12 cellular contexts compared by ENCODE assay signal in the genomic region with DNA sequence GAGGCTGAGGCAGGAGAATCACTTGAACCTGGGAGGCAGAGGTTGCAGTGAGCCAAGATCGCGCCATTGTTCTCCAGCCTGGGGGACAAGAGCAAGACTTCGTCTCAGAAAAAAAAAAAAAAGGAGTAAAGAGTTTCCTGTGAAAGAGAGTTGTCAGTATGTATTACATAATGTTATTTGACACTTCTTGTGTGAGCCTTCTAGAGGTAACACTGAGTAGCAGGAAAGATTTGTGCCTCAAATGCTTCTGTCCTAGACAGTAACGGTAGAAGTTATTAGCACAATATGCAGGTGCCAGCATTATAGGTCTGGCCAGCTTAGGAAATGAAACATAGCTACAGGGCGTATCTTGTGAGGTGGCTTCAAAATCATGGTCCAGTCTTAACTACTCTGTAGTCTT. TPM values are rescaled to one million over a fixed set of nuclear protein-coding genes. Genes with fewer than 3 reads are reported as not detected.
DNase-seq lines count a peak whose midpoint lies in the region; ATAC-seq and TF ChIP-seq lines count a peak whose summit lies in the region.
"Had no signal": no experiment of that assay in that cellular context is flagged by ENCODE, and none has a peak within 500 bp of the region (broad histone marks: within the 10 kb centered on the region; RNA-seq: fewer than 3 reads in every experiment).

No MANE protein-coding gene starts in this region.

- peaks cover 100% of the 10 kb centered on the region for H3K79me2 ChIP-seq in SK-N-SH (ENCODE audit: insufficient read depth)

- H3K36me3 ChIP-seq in SK-N-SH (replicated peaks in 1 of 2; ENCODE audit: control insufficient read depth in 1 of 2, insufficient read depth in 2 of 2, low read length in 1 of 2) (peaks cover 0 to 4% of the 10 kb centered on the region in 2 experiments), spleen (peaks cover 0 to 39% (median 3%) of the 10 kb centered on the region in 6 donors)

- 93% methylated on average over 5 of the region's 5 CpGs for WGBS in SK-N-SH (ENCODE audit: low lambda C conversion rate)
- WGBS in spleen, 5 donors: 32 to 85% (median 78%) methylated on average over 5 of the region's 5 CpGs

- ATAC-seq in SK-N-SH treated with all-trans-retinoic acid at 6 μM for 48 hours: peak; percentile 31; the same call in 1 of the 3 replicates
- ATAC-seq in HG03025 (IDR thresholded peaks at IDR 0.05; ENCODE audit: low FRiP score, unreplicated experiment): no peak
- no peak for ATAC-seq in GM18907 (IDR thresholded peaks at IDR 0.05; ENCODE audit: unreplicated experiment)

- H3K27ac ChIP-seq in SK-N-SH (ENCODE audit: low read depth in 2 of 2, low read length in 1 of 2) (no peak overlapping the region), spleen (peak overlapping the region in 2 of 8 donors; percentile 8 to 22)

- no peak for TF ChIP-seq EP300 in SK-N-SH (IDR thresholded peaks at IDR 0.05; ENCODE audit: borderline replicate concordance in 1 of 2, low read depth in 1 of 2, low read length in 1 of 2)

- intact Hi-C loops in spleen (cut with DNase I; ENCODE audit: low total_unique reads): no loop called here

- POLR2A ChIA-PET in SK-N-SH (lab: Yijun Ruan, JAX): no interaction called here

- no peak overlapping the region for H3K9ac ChIP-seq in SK-N-SH

- H3K4me3 ChIP-seq in SK-N-SH (ENCODE audit: low read depth in 2 of 2, low read length in 1 of 2) (no peak overlapping the region), epithelial cell of esophagus (ENCODE audit: low read length) (no peak overlapping the region), skeletal muscle cell (ENCODE audit: low read depth, low read length) (no peak overlapping the region), spleen (no peak overlapping the region)

- no peak for TF ChIP-seq RAD21 in SK-N-SH (IDR thresholded peaks at IDR 0.05; ENCODE audit: low read length)

- no peak for TF ChIP-seq POLR2A in spleen (IDR thresholded peaks at IDR 0.05)

- TF ChIP-seq CTCF in SK-N-SH (IDR thresholded peaks at IDR 0.05) (no peak), epithelial cell of esophagus (IDR thresholded peaks at IDR 0.05; ENCODE audit: insufficient read depth, low read depth, low read length, missing control alignments) (peak; percentile 59), spleen (IDR thresholded peaks at IDR 0.05 in 8 of 11, conservative IDR thresholded peaks at IDR 0.05 in 3 of 11) (peak in 2 of 11 experiments; percentile 39 to 47)

- H3K9me3 ChIP-seq in SK-N-SH: no peaks in the 10 kb centered on the region
- no peaks in the 10 kb centered on the region for H3K9me3 ChIP-seq in spleen

- peaks cover 16% of the 10 kb centered on the region for H4K20me1 ChIP-seq in SK-N-SH (ENCODE audit: insufficient read depth)

- H3K4me1 ChIP-seq in SK-N-SH (ENCODE audit: control insufficient read depth in 1 of 2, insufficient read depth in 2 of 2, low read depth in 1 of 2, low read length in 1 of 2) (peaks cover 0 to 16% of the 10 kb centered on the region in 2 experiments; a peak in 2 of 4 replicates), spleen (peaks cover 15 to 73% (median 43%) of the 10 kb centered on the region in 6 donors)

- H3K4me2 ChIP-seq in SK-N-SH: no peak overlapping the region

- no peak overlapping the region for H2AFZ ChIP-seq in SK-N-SH (ENCODE audit: low read depth)

- CTCF ChIA-PET in SK-N-SH (lab: Yijun Ruan, JAX): interaction anchor here (3.2 kb wide), 1 partner anchor 14 kb away, joined by 23 read pairs; no protein-coding TSS in a partner anchor

- H3K27me3 ChIP-seq in SK-N-SH (ENCODE audit: insufficient read depth) (no peaks in the 10 kb centered on the region), spleen (replicated peaks in 1 of 7) (no peaks in the 10 kb centered on the region)

- H3K9me2 ChIP-seq in SK-N-SH: no peaks in the 10 kb centered on the region

- no peak for DNase-seq in SK-N-SH
- peak; percentile 70 for DNase-seq in MV-4-11 (lab: John Stamatoyannopoulos, UW)
- DNase-seq in epithelial cell of esophagus (ENCODE audit: low read depth): peak; percentile 65
- peak; percentile 8 for DNase-seq in skeletal muscle cell (ENCODE audit: low read depth)
- DNase-seq in spleen: no peak
- DNase-seq: activated CD4-positive, alpha-beta T cell treated with anti-CD3 and anti-CD28 coated beads for 4 hours; AML-193; NCI-H1105; OCI-M1 had no signal

- peaks cover 22% of the 10 kb centered on the region for H3F3A ChIP-seq in SK-N-SH (replicated peaks; ENCODE audit: insufficient read depth)

TF ChIP-seq in SK-N-SH treated with all-trans-retinoic acid at 6 μM for 48 hours, 23 proteins besides CTCF, POLR2A, EP300 and RAD21 (continues in another document):
- TF ChIP-seq, protein P1, sequence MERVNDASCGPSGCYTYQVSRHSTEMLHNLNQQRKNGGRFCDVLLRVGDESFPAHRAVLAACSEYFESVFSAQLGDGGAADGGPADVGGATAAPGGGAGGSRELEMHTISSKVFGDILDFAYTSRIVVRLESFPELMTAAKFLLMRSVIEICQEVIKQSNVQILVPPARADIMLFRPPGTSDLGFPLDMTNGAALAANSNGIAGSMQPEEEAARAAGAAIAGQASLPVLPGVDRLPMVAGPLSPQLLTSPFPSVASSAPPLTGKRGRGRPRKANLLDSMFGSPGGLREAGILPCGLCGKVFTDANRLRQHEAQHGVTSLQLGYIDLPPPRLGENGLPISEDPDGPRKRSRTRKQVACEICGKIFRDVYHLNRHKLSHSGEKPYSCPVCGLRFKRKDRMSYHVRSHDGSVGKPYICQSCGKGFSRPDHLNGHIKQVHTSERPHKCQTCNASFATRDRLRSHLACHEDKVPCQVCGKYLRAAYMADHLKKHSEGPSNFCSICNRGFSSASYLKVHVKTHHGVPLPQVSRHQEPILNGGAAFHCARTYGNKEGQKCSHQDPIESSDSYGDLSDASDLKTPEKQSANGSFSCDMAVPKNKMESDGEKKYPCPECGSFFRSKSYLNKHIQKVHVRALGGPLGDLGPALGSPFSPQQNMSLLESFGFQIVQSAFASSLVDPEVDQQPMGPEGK (CRISPR knock-in tag; IDR thresholded peaks at IDR 0.05; ENCODE audit: borderline replicate concordance): no peak
- no peak for TF ChIP-seq OSR1 (CRISPR knock-in tag; IDR thresholded peaks at IDR 0.05)
- no peak for TF ChIP-seq PPARA (CRISPR knock-in tag; IDR thresholded peaks at IDR 0.05; ENCODE audit: borderline replicate concordance)
- no peak for TF ChIP-seq CSDC2 (CRISPR knock-in tag; IDR thresholded peaks at IDR 0.05)
- no peak for TF ChIP-seq ZNF70 (CRISPR knock-in tag; IDR thresholded peaks at IDR 0.05)

TF ChIP-seq in SK-N-SH, 30 proteins besides CTCF, POLR2A, EP300 and RAD21 (continues in another document):
- TF ChIP-seq MEF2A (IDR thresholded peaks at IDR 0.05; ENCODE audit: borderline replicate concordance, low read depth): no peak
- TF ChIP-seq CHD2 (IDR thresholded peaks at IDR 0.05; ENCODE audit: low read length, partially characterized antibody): no peak
- TF ChIP-seq EZH2phosphoT487 (IDR thresholded peaks at IDR 0.05; ENCODE audit: borderline replicate concordance, low read depth): no peak
- no peak for TF ChIP-seq NRF1 (IDR thresholded peaks at IDR 0.05; ENCODE audit: low read depth, low read length)
- TF ChIP-seq, protein P2, sequence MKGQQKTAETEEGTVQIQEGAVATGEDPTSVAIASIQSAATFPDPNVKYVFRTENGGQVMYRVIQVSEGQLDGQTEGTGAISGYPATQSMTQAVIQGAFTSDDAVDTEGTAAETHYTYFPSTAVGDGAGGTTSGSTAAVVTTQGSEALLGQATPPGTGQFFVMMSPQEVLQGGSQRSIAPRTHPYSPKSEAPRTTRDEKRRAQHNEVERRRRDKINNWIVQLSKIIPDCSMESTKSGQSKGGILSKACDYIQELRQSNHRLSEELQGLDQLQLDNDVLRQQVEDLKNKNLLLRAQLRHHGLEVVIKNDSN (IDR thresholded peaks at IDR 0.05; ENCODE audit: borderline replicate concordance, low read depth): no peak
- no peak for TF ChIP-seq TEAD4 (IDR thresholded peaks at IDR 0.05; ENCODE audit: borderline replicate concordance, insufficient read depth)
- TF ChIP-seq TAF1 (IDR thresholded peaks at IDR 0.05; ENCODE audit: borderline replicate concordance, low read depth, low read length): no peak
- no peak for TF ChIP-seq FOXJ3 (CRISPR knock-in tag; IDR thresholded peaks at IDR 0.05)
- TF ChIP-seq GABPA (IDR thresholded peaks at IDR 0.05; ENCODE audit: low read depth): no peak
- TF ChIP-seq, protein P3, sequence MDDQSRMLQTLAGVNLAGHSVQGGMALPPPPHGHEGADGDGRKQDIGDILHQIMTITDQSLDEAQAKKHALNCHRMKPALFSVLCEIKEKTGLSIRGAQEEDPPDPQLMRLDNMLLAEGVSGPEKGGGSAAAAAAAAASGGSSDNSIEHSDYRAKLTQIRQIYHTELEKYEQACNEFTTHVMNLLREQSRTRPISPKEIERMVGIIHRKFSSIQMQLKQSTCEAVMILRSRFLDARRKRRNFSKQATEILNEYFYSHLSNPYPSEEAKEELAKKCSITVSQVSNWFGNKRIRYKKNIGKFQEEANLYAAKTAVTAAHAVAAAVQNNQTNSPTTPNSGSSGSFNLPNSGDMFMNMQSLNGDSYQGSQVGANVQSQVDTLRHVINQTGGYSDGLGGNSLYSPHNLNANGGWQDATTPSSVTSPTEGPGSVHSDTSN (IDR thresholded peaks at IDR 0.05): no peak
- TF ChIP-seq, protein P4, sequence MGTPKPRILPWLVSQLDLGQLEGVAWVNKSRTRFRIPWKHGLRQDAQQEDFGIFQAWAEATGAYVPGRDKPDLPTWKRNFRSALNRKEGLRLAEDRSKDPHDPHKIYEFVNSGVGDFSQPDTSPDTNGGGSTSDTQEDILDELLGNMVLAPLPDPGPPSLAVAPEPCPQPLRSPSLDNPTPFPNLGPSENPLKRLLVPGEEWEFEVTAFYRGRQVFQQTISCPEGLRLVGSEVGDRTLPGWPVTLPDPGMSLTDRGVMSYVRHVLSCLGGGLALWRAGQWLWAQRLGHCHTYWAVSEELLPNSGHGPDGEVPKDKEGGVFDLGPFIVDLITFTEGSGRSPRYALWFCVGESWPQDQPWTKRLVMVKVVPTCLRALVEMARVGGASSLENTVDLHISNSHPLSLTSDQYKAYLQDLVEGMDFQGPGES (IDR thresholded peaks at IDR 0.05; ENCODE audit: low read depth, low read length): no peak
- no peak for TF ChIP-seq MXI1 (IDR thresholded peaks at IDR 0.05; ENCODE audit: low read depth, low read length)

RNA-seq across cellular contexts. Expression of a gene that starts 6.2 kb away (rescaled TPM):
- polyA plus RNA-seq in SK-N-SH (2012; rRNA removed) (10.0 and 13.4 TPM in 2 replicates), spleen (10 to 100 TPM in 1 of 3 donors, 1 to 10 TPM in 2; 8.2 to 13.2 (median 9.8) TPM)
- polyA plus RNA-seq in SK-N-SH (2012; cell fraction: cytosol; rRNA removed): 11.2 and 13.2 TPM in 2 replicates
- polyA plus RNA-seq in SK-N-SH (2012; cell fraction: nucleus; rRNA removed): 12.9 and 15.0 TPM in 2 replicates
- total RNA-seq in spleen: 10 to 100 TPM; 38.9 to 51.5 (median 49.5) TPM

RNA-seq across cellular contexts. Expression of a gene that starts 6.4 kb away (rescaled TPM):
- polyA plus RNA-seq in SK-N-SH (2012; rRNA removed): 3.2 and 5.4 TPM in 2 replicates
- polyA plus RNA-seq in SK-N-SH (2012; cell fraction: cytosol; rRNA removed): 3.4 and 4.2 TPM in 2 replicates
- 2.4 and 4.0 TPM in 2 replicates for polyA plus RNA-seq in SK-N-SH (2012; cell fraction: nucleus; rRNA removed)
- total RNA-seq in spleen: 10 to 100 TPM in 6 of 7 donors, 1 to 10 TPM in 1; 9.9 to 25.4 (median 11.3) TPM
- polyA plus RNA-seq in spleen: 1 to 10 TPM; 6.0 to 8.8 (median 7.7) TPM

Comparison
In these comparisons a context has a peak if more than half of its experiments do, and no peak if none do; other contexts are left out.
1. DNase-seq: peak in MV-4-11 (single experiment), epithelial cell of esophagus (single experiment) and skeletal muscle cell (single experiment); none in SK-N-SH (single experiment) and spleen (single experiment).